Comparison of ENCODE assay signal across 9 cellular contexts in the genomic region with DNA sequence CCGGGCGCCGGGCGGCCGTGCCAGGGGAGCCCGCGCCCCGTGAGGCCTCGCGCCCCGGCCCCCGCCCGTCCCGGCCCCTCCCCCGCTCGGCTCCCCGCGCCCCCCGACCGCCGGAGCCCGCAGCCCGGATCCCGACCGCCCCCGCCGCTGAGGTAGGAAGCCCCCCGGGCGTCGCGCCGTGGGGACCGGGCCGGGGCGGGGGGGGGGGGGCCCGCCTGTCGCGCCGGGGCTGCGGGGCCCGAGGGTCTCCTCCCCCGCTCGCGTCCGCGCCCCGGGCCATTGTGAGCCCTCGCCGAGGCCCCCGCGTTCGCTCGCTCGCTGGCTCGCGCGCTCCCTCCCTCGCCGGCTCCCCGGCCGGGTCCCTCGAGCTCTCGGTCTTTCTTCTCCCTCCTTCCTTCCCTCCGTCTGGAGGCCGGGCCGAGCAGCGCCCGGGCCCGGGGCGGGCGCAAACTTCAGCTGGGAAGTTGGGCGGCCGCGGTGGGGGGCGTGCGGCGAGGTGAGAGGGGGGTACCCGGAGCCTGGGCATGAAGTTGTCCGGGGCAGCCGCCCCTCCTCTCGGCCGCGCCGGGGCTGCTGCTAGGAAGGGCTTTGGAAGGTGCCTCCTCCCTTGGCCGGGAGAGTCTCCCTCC. TPM values are rescaled to one million over a fixed set of nuclear protein-coding genes. Genes with fewer than 3 reads are reported as not detected.
DNase-seq lines count a peak whose midpoint lies in the region; ATAC-seq and TF ChIP-seq lines count a peak whose summit lies in the region.
"Had no signal": no experiment of that assay in that cellular context is flagged by ENCODE, and none has a peak within 500 bp of the region (broad histone marks: within the 10 kb centered on the region; RNA-seq: fewer than 3 reads in every experiment).

No MANE protein-coding gene starts in this region.

- no peak for ATAC-seq in T-helper 17 cell
- ATAC-seq in GM21360 (IDR thresholded peaks at IDR 0.05; ENCODE audit: unreplicated experiment) = no peak
- no peak for ATAC-seq in HG03432 (IDR thresholded peaks at IDR 0.05; ENCODE audit: unreplicated experiment)

- TF ChIP-seq EP300 in stomach (IDR thresholded peaks at IDR 0.05) = no peak

- H3K9me3 ChIP-seq in T-helper 17 cell (ENCODE audit: control insufficient read depth, low read length, poor library complexity, severe bottlenecking) (no peaks in the 10 kb centered on the region), iPS DF 6.9 (ENCODE audit: control insufficient read depth, insufficient read depth, low read length) (no peaks in the 10 kb centered on the region), stomach (no peaks in the 10 kb centered on the region)

- H3K27me3 ChIP-seq in iPS DF 6.9 (ENCODE audit: control insufficient read depth, insufficient read depth, low read length) = peaks cover 3% of the 10 kb centered on the region; the same call in 1 of the 2 replicates
- peaks cover 0 to 35% (median 14%) of the 10 kb centered on the region in 3 donors for H3K27me3 ChIP-seq in stomach

- TF ChIP-seq CTCF in stomach (IDR thresholded peaks at IDR 0.05) = no peak

- H3K4me3 ChIP-seq in iPS DF 6.9 (ENCODE audit: low read length) (peak overlapping the region; percentile 46), stomach (peak overlapping the region; percentile 63 to 71 (median 71))

- peak overlapping the region; percentile 75 for H3K4me3 Mint-ChIP-seq in T-helper 17 cell
- H3K4me3 Mint-ChIP-seq: activated T-cell treated with anti-CD3 and anti-CD28 coated beads, Interleukin-2, amount 50 U/mL, for 4 hours had no signal

- intact Hi-C loops in stomach (cut with DNase I; ENCODE audit: low total_unique reads) = no loop called here

- H3K4me1 Mint-ChIP-seq in T-helper 17 cell = peaks cover 15% of the 10 kb centered on the region

- peaks cover 2% of the 10 kb centered on the region for H3K36me3 Mint-ChIP-seq in T-helper 17 cell (ENCODE audit: low read depth)

- no peak overlapping the region for H3K27ac Mint-ChIP-seq in T-helper 17 cell

- WGBS in iPS DF 6.9 (ENCODE audit: insufficient coverage, insufficient read length) = no CpG with 5 or more reads among the region's 85 CpGs
- WGBS in stomach, 5 donors = 0 to 5% (median 1%) methylated on average over 8 to 78 of the region's 85 CpGs

- H3K4me1 ChIP-seq in iPS DF 6.9 (ENCODE audit: control insufficient read depth, insufficient read depth, low read length) (peaks cover 14% of the 10 kb centered on the region), stomach (peaks cover 66 to 74% (median 70%) of the 10 kb centered on the region in 4 donors)

- H3K36me3 ChIP-seq in iPS DF 6.9 (ENCODE audit: control insufficient read depth, insufficient read depth, low read length) (no peaks in the 10 kb centered on the region), stomach (no peaks in the 10 kb centered on the region)

- peaks cover 12% of the 10 kb centered on the region for H3K27me3 Mint-ChIP-seq in T-helper 17 cell

- H3K27ac ChIP-seq in iPS DF 6.9 (ENCODE audit: low read length) = no peak overlapping the region
- peak overlapping the region; percentile 66 to 94 (median 92) for H3K27ac ChIP-seq in stomach

- DNase-seq in NCI-H2196 (lab: John Stamatoyannopoulos, UW; ENCODE audit: unreplicated experiment) = peak; percentile 25
- no peak for DNase-seq in NCI-H2196 treated with DMSO at 0.1 percent for 48 hours (lab: John Stamatoyannopoulos, UW; ENCODE audit: unreplicated experiment)
- no peak for DNase-seq in T-helper 17 cell
- no peak for DNase-seq in iPS DF 6.9 (ENCODE audit: low read depth, low spot score)
- DNase-seq in stomach = no peak
- no peak for DNase-seq in effector CD4-positive, alpha-beta T cell
- DNase-seq: activated T-cell treated with anti-CD3 and anti-CD28 coated beads, Interleukin-2, amount 50 U/mL, for 4 hours had no signal

- no peak for TF ChIP-seq POLR2A in stomach (IDR thresholded peaks at IDR 0.05)

RNA-seq across cellular contexts. Expression of a gene that starts 0.3 kb away (rescaled TPM):
- under 1 TPM; 0.10 to 0.29 TPM for total RNA-seq in T-helper 17 cell
- 10 to 100 TPM in 1 of 5 donors, 1 to 10 TPM in 4; 3.2 to 21.0 (median 4.6) TPM for total RNA-seq in stomach
- 1 to 10 TPM; 4.4 to 9.0 (median 5.8) TPM for polyA plus RNA-seq in stomach

RNA-seq across cellular contexts. Expression of a gene that starts 34.9 kb away (rescaled TPM):
- total RNA-seq in T-helper 17 cell (10 to 100 TPM; 32.3 to 41.4 TPM), stomach (100 to 1,000 TPM in 1 of 5 donors, 10 to 100 TPM in 3, 1 to 10 TPM in 1; 4.7 to 218 (median 28.1) TPM)
- polyA plus RNA-seq in stomach = 100 to 1,000 TPM in 2 of 3 donors, 10 to 100 TPM in 1; 54.4 to 117 (median 104) TPM

RNA-seq across cellular contexts. Expression of a gene that starts 43.4 kb away (rescaled TPM):
- 10 to 100 TPM in 1 of 2 donors, 1 to 10 TPM in 1; 9.8 to 14.1 TPM for total RNA-seq in T-helper 17 cell
- 10 to 100 TPM in 1 of 5 donors, 1 to 10 TPM in 3, not detected in 1; 4.9 to 17.4 (median 6.5) TPM for total RNA-seq in stomach
- 1 to 10 TPM; 4.9 to 7.1 (median 5.5) TPM for polyA plus RNA-seq in stomach

RNA-seq across cellular contexts. Expression of a gene that starts 55.4 kb away (rescaled TPM):
- total RNA-seq in T-helper 17 cell (under 1 TPM; 0.55 to 0.57 TPM), stomach (10 to 100 TPM; 10.5 to 25.6 (median 11.6) TPM)
- 1 to 10 TPM; 3.7 to 7.2 (median 5.1) TPM for polyA plus RNA-seq in stomach
